8 cellular contexts compared by ENCODE assay signal in the genomic region with DNA sequence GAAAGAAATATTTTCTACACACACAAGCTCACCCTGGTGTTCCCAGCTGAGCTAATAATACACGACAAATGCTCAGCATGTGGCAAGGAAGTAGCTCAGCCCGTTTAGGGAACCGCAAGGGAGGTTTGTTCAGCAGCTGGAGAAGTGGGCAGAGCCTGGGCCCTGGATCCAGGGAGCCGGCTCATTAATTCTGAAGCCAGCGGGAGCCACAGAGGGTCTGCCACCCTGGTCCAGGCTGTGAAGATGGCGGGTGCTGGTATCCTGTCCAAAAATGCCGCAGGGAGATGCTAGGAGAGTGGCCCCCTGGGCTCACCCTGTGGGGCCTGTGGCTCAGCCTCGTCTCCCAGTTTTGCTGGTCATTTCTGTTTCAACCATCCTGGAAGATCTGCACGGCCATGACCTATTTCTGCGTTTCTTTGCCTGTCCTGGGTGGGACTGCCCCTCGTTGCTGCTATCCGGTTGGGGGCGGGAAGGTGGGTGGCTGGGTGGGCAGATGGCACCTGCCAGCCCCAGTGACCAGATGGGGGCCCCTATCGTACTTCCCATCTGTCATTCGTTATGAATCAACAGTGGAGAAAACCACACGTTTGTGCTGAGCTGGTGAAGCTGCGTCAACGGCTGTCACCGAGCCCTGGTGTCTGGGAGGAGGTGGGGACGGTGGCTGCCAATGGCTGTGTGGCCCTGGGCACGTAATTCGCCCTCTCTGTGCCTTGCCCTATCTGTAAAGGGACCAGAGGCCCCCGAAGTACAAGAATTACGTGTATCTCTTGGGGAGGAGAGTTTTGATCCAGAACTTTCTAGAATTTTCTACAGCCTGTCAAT. TPM values are rescaled to one million over a fixed set of nuclear protein-coding genes. Genes with fewer than 3 reads are reported as not detected.
DNase-seq lines count a peak whose midpoint lies in the region; ATAC-seq and TF ChIP-seq lines count a peak whose summit lies in the region.

No MANE protein-coding gene starts in this region.

- peak overlapping the region; percentile 97 for H3K27ac Mint-ChIP-seq in activated naive CD4-positive, alpha-beta T cell treated with anti-CD3 and anti-CD28 coated beads, Interleukin-2, amount 10 ng/mL, durations not matched to agents 7 days and 5 days
- H3K27ac Mint-ChIP-seq in Caco-2 (ENCODE audit: unreplicated experiment) = no peak overlapping the region

- H3K27me3 Mint-ChIP-seq in activated naive CD4-positive, alpha-beta T cell treated with anti-CD3 and anti-CD28 coated beads, Interleukin-2, amount 10 ng/mL, durations not matched to agents 7 days and 5 days = peaks cover 15% of the 10 kb centered on the region
- no peaks in the 10 kb centered on the region for H3K27me3 Mint-ChIP-seq in Caco-2 (ENCODE audit: insufficient read depth, unreplicated experiment)

- H3K36me3 ChIP-seq in Caco-2 (ENCODE audit: control insufficient read depth, insufficient read depth, low read length) = no peaks in the 10 kb centered on the region

- CTCF ChIA-PET in activated naive CD4-positive, alpha-beta T cell treated with anti-CD3 and anti-CD28 coated beads, Interleukin-2, amount 10 ng/mL, durations not matched to agents 7 days and 5 days (lab: Charles Lee) = interaction anchor here (0.7 to 9.0 kb wide), 3 partner anchors 11 to 156 kb away, joined by 3 to 92 read pairs (median 3); a partner anchor contains a TSS
- CTCF ChIA-PET in Caco-2 (lab: Charles Lee) = interaction anchor here (1.6 kb wide), 1 partner anchor 24 kb away, joined by 3 read pairs; no protein-coding TSS in a partner anchor

- H3K9me3 ChIP-seq in Caco-2 = no peaks in the 10 kb centered on the region

- no TSS peak for BruUV-seq in Caco-2 (replicated peaks; lab: Mats Ljungman, UMichigan)

- intact Hi-C loops in Caco-2 (cut with micrococcal nuclease; ENCODE audit: unreplicated experiment) = no loop called here

- H3K4me1 ChIP-seq in Caco-2 = no peaks in the 10 kb centered on the region

- TF ChIP-seq CTCF in Caco-2 (IDR thresholded peaks at IDR 0.05; ENCODE audit: insufficient read depth in 1 of 2, low read depth in 1 of 2, low read length in 1 of 2, severe bottlenecking in 1 of 2, unreplicated experiment in 1 of 2) = no peak

- H3K4me3 ChIP-seq in Caco-2 (ENCODE audit: low read depth, low read length) = no peak overlapping the region

- H3K27ac ChIP-seq in layer of hippocampus (ENCODE audit: low read depth, low read length) = peak overlapping the region; percentile 60

- ATAC-seq in GM18517 (IDR thresholded peaks at IDR 0.05; ENCODE audit: unreplicated experiment) (peak; percentile 58), HG03565 (IDR thresholded peaks at IDR 0.05; ENCODE audit: unreplicated experiment) (peak; percentile 55), HG02763 (IDR thresholded peaks at IDR 0.05; ENCODE audit: unreplicated experiment) (no peak)

- peaks cover 6% of the 10 kb centered on the region for H3K36me3 Mint-ChIP-seq in activated naive CD4-positive, alpha-beta T cell treated with anti-CD3 and anti-CD28 coated beads, Interleukin-2, amount 10 ng/mL, durations not matched to agents 7 days and 5 days
- no peaks in the 10 kb centered on the region for H3K36me3 Mint-ChIP-seq in Caco-2 (ENCODE audit: insufficient read depth, unreplicated experiment)

- no peaks in the 10 kb centered on the region for H3K9me3 Mint-ChIP-seq in activated naive CD4-positive, alpha-beta T cell treated with anti-CD3 and anti-CD28 coated beads, Interleukin-2, amount 10 ng/mL, durations not matched to agents 7 days and 5 days
- H3K9me3 Mint-ChIP-seq in Caco-2 (ENCODE audit: unreplicated experiment) = no peaks in the 10 kb centered on the region

- DNase-seq in SKM-1 (lab: John Stamatoyannopoulos, UW; ENCODE audit: unreplicated experiment) (peak; percentile 41), Caco-2 (no peak)
- peak; percentile 84 for DNase-seq in activated naive CD4-positive, alpha-beta T cell treated with anti-CD3 and anti-CD28 coated beads, Interleukin-2, amount 10 ng/mL, durations not matched to agents 7 days and 5 days
- DNase-seq in stimulated activated CD8-positive, alpha-beta memory T cell treated with anti-CD3 and anti-CD28 coated beads, Interleukin-15, amount 100 ng/mL, for 4 hours (ENCODE audit: low read depth in 2 of 2) = peak; percentile 58 to 69

- H3K4me3 Mint-ChIP-seq in activated naive CD4-positive, alpha-beta T cell treated with anti-CD3 and anti-CD28 coated beads, Interleukin-2, amount 10 ng/mL, durations not matched to agents 7 days and 5 days = peak overlapping the region; percentile 53
- no peak overlapping the region for H3K4me3 Mint-ChIP-seq in Caco-2 (ENCODE audit: unreplicated experiment)

- H3K27me3 ChIP-seq in layer of hippocampus (ENCODE audit: control insufficient read depth, insufficient read depth, low read length) = no peaks in the 10 kb centered on the region
- H3K27me3 ChIP-seq in Caco-2 (replicated peaks; ENCODE audit: control insufficient read depth, insufficient read depth, low read length) = no peaks in the 10 kb centered on the region

- POLR2A ChIA-PET in Caco-2 (lab: Charles Lee) = no interaction called here

- H3K4me1 Mint-ChIP-seq in activated naive CD4-positive, alpha-beta T cell treated with anti-CD3 and anti-CD28 coated beads, Interleukin-2, amount 10 ng/mL, durations not matched to agents 7 days and 5 days = peaks cover 53% of the 10 kb centered on the region
- no peaks in the 10 kb centered on the region for H3K4me1 Mint-ChIP-seq in Caco-2 (ENCODE audit: low read depth, unreplicated experiment)

RNA-seq across cellular contexts. Expression of a gene that starts 2.7 kb away (rescaled TPM):
- total RNA-seq in Caco-2 (2022) = not detected in 2 replicates

RNA-seq across cellular contexts. Expression of a gene that starts 39.0 kb away (rescaled TPM):
- 50.0 and 50.7 TPM in 2 replicates for total RNA-seq in Caco-2 (2022)

RNA-seq across cellular contexts. Expression of a gene that starts 45.4 kb away (rescaled TPM):
- total RNA-seq in Caco-2 (2022) = not detected in 2 replicates

RNA-seq across cellular contexts. Expression of a gene that starts 52.5 kb away (rescaled TPM):
- total RNA-seq in Caco-2 (2022) = 87.3 and 94.2 TPM in 2 replicates

Comparison
In these comparisons a context has a peak if more than half of its experiments do, and no peak if none do; other contexts are left out.
1. DNase-seq: peak in SKM-1 (single experiment), activated naive CD4-positive, alpha-beta T cell treated with anti-CD3 and anti-CD28 coated beads, Interleukin-2, amount 10 ng/mL, durations not matched to agents 7 days and 5 days (single experiment) and stimulated activated CD8-positive, alpha-beta memory T cell treated with anti-CD3 and anti-CD28 coated beads, Interleukin-15, amount 100 ng/mL, for 4 hours (2 of 2); none in Caco-2 (0 of 2).